In genomic region chr6:73452107-73452461, GRCh38 we compare ENCODE assay signal across 8 cellular contexts. TPM values are rescaled to one million over a fixed set of nuclear protein-coding genes. Genes with fewer than 3 reads are reported as not detected.
DNase-seq lines count a peak whose midpoint lies in the region; ATAC-seq, FAIRE-seq and TF ChIP-seq lines count a peak whose summit lies in the region.

Gene CGAS (minus strand): TSS chr6:73452297. CDS start chr6:73452181, 116 bp downstream.

- H3K36me3 Mint-ChIP-seq in WTC11: peaks cover 3% of the 10 kb centered on the region

- no peak for FAIRE-seq in kidney (lab: Jason Lieb, UNC)

- H3K27ac ChIP-seq in kidney (ENCODE audit: low read depth in 2 of 2, low read length in 2 of 2): peak within 1 kb of the TSS; percentile 63 to 69

- H3K9me3 Mint-ChIP-seq in WTC11: no peaks in the 10 kb centered on the region

- H3K4me3 ChIP-seq in cardiac fibroblast (replicated peaks in 1 of 2; ENCODE audit: low read depth in 2 of 2, low read length in 2 of 2) (peak within 1 kb of the TSS; percentile 58 to 69), kidney (ENCODE audit: low read length in 2 of 2) (peak within 1 kb of the TSS; percentile 58 to 65)

- ATAC-seq in GM19467 (IDR thresholded peaks at IDR 0.05; ENCODE audit: unreplicated experiment) (peak; percentile 66), WTC11 (peak; percentile 73)

- H3K4me1 ChIP-seq in kidney (ENCODE audit: control insufficient read depth in 1 of 2, insufficient read depth in 1 of 2, low read depth in 1 of 2, low read length in 2 of 2): no peaks in the 10 kb centered on the region

- intact Hi-C loops in kidney (cut with DNase I): no loop called here

- H3K4me3 Mint-ChIP-seq in WTC11: peak within 1 kb of the TSS; percentile 67

- TF ChIP-seq CTCF in WTC11 (IDR thresholded peaks at IDR 0.05) (no peak), cardiac fibroblast (IDR thresholded peaks at IDR 0.05; ENCODE audit: low read depth, low read length) (no peak), kidney (IDR thresholded peaks at IDR 0.05; ENCODE audit: borderline replicate concordance, extremely low read depth, insufficient read depth) (no peak)

- H3K36me3 ChIP-seq in kidney (ENCODE audit: control insufficient read depth in 1 of 2, insufficient read depth in 2 of 2, low read length in 2 of 2): no peaks in the 10 kb centered on the region

- no peak within 1 kb of the TSS for H3K27ac Mint-ChIP-seq in WTC11

- POLR2A ChIA-PET in WTC11 (lab: Charles Lee): interaction anchor here (1.0 to 2.6 kb wide), 2 partner anchors 10 to 61 kb away, joined by 3 to 15 read pairs; partner anchors contain the start of gene MTO1

- peaks cover 35% of the 10 kb centered on the region for H3K27me3 Mint-ChIP-seq in WTC11 (ENCODE audit: low read depth)

- peak; percentile 56 for DNase-seq in COLO668 (lab: John Stamatoyannopoulos, UW; ENCODE audit: unreplicated experiment)
- peak; percentile 39 for DNase-seq in HS-27A (ENCODE audit: low read depth)
- DNase-seq in WTC11 (ENCODE audit: low spot score): peak; percentile 68
- DNase-seq in cardiac fibroblast (ENCODE audit: low read depth in 2 of 2): peak; percentile 69 to 71
- peak; percentile 91 for DNase-seq in kidney
- peak; percentile 79 to 85 for DNase-seq in stimulated activated CD4-positive, alpha-beta T cell treated with anti-CD3 and anti-CD28 coated beads, Interleukin-2, amount 100 ng/mL, for 24 hours
- DNase-seq in NCI-H2081 treated with DMSO at 0.1 percent for 48 hours (lab: John Stamatoyannopoulos, UW): no peak

- CTCF ChIA-PET in WTC11 (lab: Charles Lee): interaction anchor here (0.8 to 3.3 kb wide), 5 partner anchors 10 to 200 kb away, joined by 3 to 14 read pairs (median 4); partner anchors contain the start of gene MTO1

- H3K9ac ChIP-seq in kidney (ENCODE audit: low read length in 2 of 2): peak within 1 kb of the TSS; percentile 80

- no peaks in the 10 kb centered on the region for H3K9me3 ChIP-seq in kidney (ENCODE audit: control insufficient read depth in 1 of 2, low read length in 2 of 2)

- peaks cover 6% of the 10 kb centered on the region for H3K4me1 Mint-ChIP-seq in WTC11

TF ChIP-seq in WTC11, 78 proteins besides CTCF, POLR2A, EP300 and RAD21:
- 0 out of 2 replicates have a peak, but pooled peaks have one; percentile 10 for TF ChIP-seq ZBTB43 (CRISPR knock-in tag; IDR thresholded peaks at IDR 0.05)
- no peak for TF ChIP-seq STAT6 (CRISPR knock-in tag; conservative IDR thresholded peaks at IDR 0.05; ENCODE audit: low read depth)
- no peak for TF ChIP-seq CBFB (CRISPR knock-in tag; IDR thresholded peaks at IDR 0.05; ENCODE audit: low read depth)
- TF ChIP-seq SP1 (CRISPR knock-in tag; conservative IDR thresholded peaks at IDR 0.05): peak; percentile 27; the same call in 1 of the 2 replicates

RNA-seq across cellular contexts. Expression of gene CGAS, which starts in this region (rescaled TPM):
- total RNA-seq in WTC11 (2021): 5.6 to 6.4 TPM (median 5.7 TPM) in 3 replicates
- total RNA-seq in kidney: 5.9 TPM
- 1.1 TPM for polyA plus RNA-seq in kidney (ENCODE audit: insufficient read depth, low read depth, low replicate concordance)
